ENCODE assay signal across 33 cellular contexts in genomic region chr5:105131045-105131444, GRCh38.
"Had no signal": no experiment of that assay in that cellular context is flagged by ENCODE, and none has a peak within 500 bp of the region (broad histone marks: within the 10 kb centered on the region; RNA-seq: fewer than 3 reads in every experiment).

No MANE protein-coding gene starts in this region.

- H3K4me3 Mint-ChIP-seq: activated B cell treated with CpG ODN at 0.5 μM for 24 hours; activated CD4-positive, alpha-beta memory T cell treated with anti-CD3 and anti-CD28 coated beads for 36 hours; activated CD4-positive, alpha-beta T cell treated with anti-CD3 and anti-CD28 coated beads, Interleukin-2, amount 10 ng/mL, durations not matched to agents 24 days and 14 days; activated CD8-positive, alpha-beta T cell treated with anti-CD3 and anti-CD28 coated beads for 36 hours; activated naive CD4-positive, alpha-beta T cell treated with anti-CD3 and anti-CD28 coated beads for 36 hours; activated naive CD8-positive, alpha-beta T cell treated with anti-CD3 and anti-CD28 coated beads, Interleukin-2, amount 10 ng/mL, durations not matched to agents 7 days and 5 days; activated naive CD8-positive, alpha-beta T cell treated with anti-CD3 and anti-CD28 coated beads, Interleukin-2, amount 50 U/mL, for 24 hours; activated T-cell treated with anti-CD3 and anti-CD28 coated beads, Interleukin-2, amount 50 U/mL, for 4 hours; activated T-cell treated with anti-CD3 and anti-CD28 coated beads, Interleukin-2, amount 50 U/mL, for 72 hours; activated T-helper 1 cell treated with anti-CD3 and anti-CD28 coated beads, Interleukin-12 subunit alpha, Interleukin-12 subunit beta, Interleukin-2, Interleukin-4 antibody, amounts not matched to agents 30 ng/mL and 10 ng/mL and 1 ng/mL, durations not matched to agents 14 hours and 24 hours and 36 hours; activated T-helper 17 cell treated with anti-CD3 and anti-CD28 coated beads, Interleukin-2, amount 50 U/mL, for 72 hours; brain; central memory CD8-positive, alpha-beta T cell; T-helper 2 cell treated with Interferon-gamma antibody and Interleukin-4, amounts not matched to agents 5 μg/mL and 100 μg/mL, for 36 hours had no signal

- H3K36me3 Mint-ChIP-seq: activated CD4-positive, alpha-beta memory T cell treated with anti-CD3 and anti-CD28 coated beads for 36 hours; activated naive CD4-positive, alpha-beta T cell treated with anti-CD3 and anti-CD28 coated beads, Interleukin-2, amount 50 U/mL, for 72 hours; activated naive CD8-positive, alpha-beta T cell treated with anti-CD3 and anti-CD28 coated beads, Interleukin-2, amount 10 ng/mL, durations not matched to agents 7 days and 5 days; brain had no signal

- H3K4me1 Mint-ChIP-seq: activated B cell treated with CpG ODN at 0.5 μM for 24 hours; activated CD4-positive, alpha-beta T cell treated with anti-CD3 and anti-CD28 coated beads, Interleukin-2, amount 10 ng/mL, durations not matched to agents 24 days and 14 days; activated naive CD8-positive, alpha-beta T cell treated with anti-CD3 and anti-CD28 coated beads, Interleukin-2, amount 10 ng/mL, durations not matched to agents 7 days and 5 days; activated naive CD8-positive, alpha-beta T cell treated with anti-CD3 and anti-CD28 coated beads, Interleukin-2, amount 50 U/mL, for 24 hours; activated T-helper 17 cell treated with anti-CD3 and anti-CD28 coated beads, Interleukin-2, amount 50 U/mL, for 72 hours; central memory CD8-positive, alpha-beta T cell had no signal

- H3K27me3 Mint-ChIP-seq: activated B cell treated with CpG ODN at 0.5 μM for 24 hours; activated CD4-positive, alpha-beta memory T cell treated with anti-CD3 and anti-CD28 coated beads for 36 hours; activated CD4-positive, alpha-beta T cell treated with anti-CD3 and anti-CD28 coated beads, Interleukin-2, amount 10 ng/mL, durations not matched to agents 24 days and 14 days; activated CD8-positive, alpha-beta T cell treated with anti-CD3 and anti-CD28 coated beads for 36 hours; activated naive CD8-positive, alpha-beta T cell treated with anti-CD3 and anti-CD28 coated beads, Interleukin-2, amount 10 ng/mL, durations not matched to agents 7 days and 5 days; activated naive CD8-positive, alpha-beta T cell treated with anti-CD3 and anti-CD28 coated beads, Interleukin-2, amount 50 U/mL, for 24 hours; activated T-helper 17 cell treated with anti-CD3 and anti-CD28 coated beads, Interleukin-2, amount 50 U/mL, for 72 hours; brain; central memory CD8-positive, alpha-beta T cell had no signal

- H3K27ac Mint-ChIP-seq: activated B cell treated with CpG ODN at 0.5 μM for 24 hours; activated CD4-positive, alpha-beta memory T cell treated with anti-CD3 and anti-CD28 coated beads for 36 hours; activated CD4-positive, alpha-beta T cell treated with anti-CD3 and anti-CD28 coated beads, Interleukin-2, amount 10 ng/mL, durations not matched to agents 24 days and 14 days; activated CD8-positive, alpha-beta T cell treated with anti-CD3 and anti-CD28 coated beads for 36 hours; activated naive CD4-positive, alpha-beta T cell treated with anti-CD3 and anti-CD28 coated beads for 36 hours; activated naive CD4-positive, alpha-beta T cell treated with anti-CD3 and anti-CD28 coated beads, Interleukin-2, amount 50 U/mL, for 72 hours; activated naive CD8-positive, alpha-beta T cell treated with anti-CD3 and anti-CD28 coated beads, Interleukin-2, amount 10 ng/mL, durations not matched to agents 7 days and 5 days; activated naive CD8-positive, alpha-beta T cell treated with anti-CD3 and anti-CD28 coated beads, Interleukin-2, amount 50 U/mL, for 24 hours; activated T-cell treated with anti-CD3 and anti-CD28 coated beads, Interleukin-2, amount 50 U/mL, for 72 hours; activated T-helper 1 cell treated with anti-CD3 and anti-CD28 coated beads, Interleukin-12 subunit alpha, Interleukin-12 subunit beta, Interleukin-2, Interleukin-4 antibody, amounts not matched to agents 30 ng/mL and 10 ng/mL and 1 ng/mL, durations not matched to agents 14 hours and 24 hours and 36 hours; activated T-helper 17 cell treated with anti-CD3 and anti-CD28 coated beads, Interleukin-2, amount 50 U/mL, for 72 hours; T-helper 2 cell treated with Interferon-gamma antibody and Interleukin-4, amounts not matched to agents 5 μg/mL and 100 μg/mL, for 36 hours had no signal

- H3K9me3 Mint-ChIP-seq: activated B cell treated with CpG ODN at 0.5 μM for 24 hours; activated CD4-positive, alpha-beta T cell treated with anti-CD3 and anti-CD28 coated beads, Interleukin-2, amount 10 ng/mL, durations not matched to agents 24 days and 14 days; activated naive CD8-positive, alpha-beta T cell treated with anti-CD3 and anti-CD28 coated beads, Interleukin-2, amount 10 ng/mL, durations not matched to agents 7 days and 5 days had no signal

- DNase-seq: activated B cell treated with CpG ODN at 0.5 μM for 24 hours; activated CD4-positive, alpha-beta memory T cell treated with anti-CD3 and anti-CD28 coated beads for 36 hours; activated CD4-positive, alpha-beta T cell treated with anti-CD3 and anti-CD28 coated beads for 4 hours; activated CD4-positive, alpha-beta T cell treated with anti-CD3 and anti-CD28 coated beads, Interleukin-2, amount 10 ng/mL, durations not matched to agents 24 days and 14 days; activated CD4-positive, alpha-beta T cell treated with anti-CD3 and anti-CD28 coated beads, Interleukin-2, amount 50 U/mL, for 1 hour; activated CD4-positive, alpha-beta T cell treated with anti-CD3 and anti-CD28 coated beads, Interleukin-2, amount 50 U/mL, for 4 hours; activated CD4-positive, CD25-positive, alpha-beta regulatory T cell treated with anti-CD3 and anti-CD28 coated beads, Interleukin-2, amount 50 U/mL, for 72 hours; activated CD8-positive, alpha-beta memory T cell treated with anti-CD3 and anti-CD28 coated beads, Interleukin-2, amount 50 U/mL, for 4 hours; activated CD8-positive, alpha-beta T cell treated with anti-CD3 and anti-CD28 coated beads for 36 hours; activated effector memory CD4-positive, alpha-beta T cell treated with anti-CD3 and anti-CD28 coated beads, Interleukin-2, amount 50 U/mL, for 16 hours; activated gamma-delta T cell treated with Interleukin-2 at 50 U/mL for 16 hours; activated naive CD4-positive, alpha-beta T cell; activated naive CD4-positive, alpha-beta T cell treated with anti-CD3 and anti-CD28 coated beads for 36 hours; activated naive CD4-positive, alpha-beta T cell treated with anti-CD3 and anti-CD28 coated beads, Interleukin-2, amount 50 U/mL, for 16 hours; activated naive CD8-positive, alpha-beta T cell treated with anti-CD3 and anti-CD28 coated beads, Interleukin-2, amount 10 ng/mL, durations not matched to agents 7 days and 5 days; activated naive CD8-positive, alpha-beta T cell treated with anti-CD3 and anti-CD28 coated beads, Interleukin-2, amount 50 U/mL, for 24 hours; activated T-cell treated with anti-CD3 and anti-CD28 coated beads for 4 hours; activated T-cell treated with anti-CD3 and anti-CD28 coated beads, Interleukin-2, amount 50 U/mL, for 1 hour; activated T-cell treated with anti-CD3 and anti-CD28 coated beads, Interleukin-2, amount 50 U/mL, for 4 hours; activated T-cell treated with anti-CD3 and anti-CD28 coated beads, Interleukin-2, amount 50 U/mL, for 72 hours; amygdala; anterior cingulate cortex; caudate nucleus; cerebellar nuclear complex; colonic mucosa; T-helper 2 cell; T-helper 9 cell had no signal
